ENCODE assay signal across 9 cellular contexts in genomic region chr1:167629681-167630567, GRCh38. TPM values are rescaled to one million over a fixed set of nuclear protein-coding genes. Genes with fewer than 3 reads are reported as not detected.
DNase-seq lines count a peak whose midpoint lies in the region; ATAC-seq and TF ChIP-seq lines count a peak whose summit lies in the region.
"Had no signal": no experiment of that assay in that cellular context is flagged by ENCODE, and none has a peak within 500 bp of the region (broad histone marks: within the 10 kb centered on the region; RNA-seq: fewer than 3 reads in every experiment).

A gene with protein sequence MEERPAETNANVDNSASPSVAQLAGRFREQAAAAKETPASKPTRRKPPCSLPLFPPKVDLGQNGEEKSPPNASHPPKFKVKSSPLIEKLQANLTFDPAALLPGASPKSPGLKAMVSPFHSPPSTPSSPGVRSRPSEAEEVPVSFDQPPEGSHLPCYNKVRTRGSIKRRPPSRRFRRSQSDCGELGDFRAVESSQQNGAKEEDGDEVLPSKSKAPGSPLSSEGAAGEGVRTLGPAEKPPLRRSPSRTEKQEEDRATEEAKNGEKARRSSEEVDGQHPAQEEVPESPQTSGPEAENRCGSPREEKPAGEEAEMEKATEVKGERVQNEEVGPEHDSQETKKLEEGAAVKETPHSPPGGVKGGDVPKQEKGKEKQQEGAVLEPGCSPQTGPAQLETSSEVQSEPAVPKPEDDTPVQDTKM (plus strand): TSS chr1:167630232. CDS start chr1:167630424, 192 bp downstream.

- peak; percentile 55 for TF ChIP-seq POLR2A in NB4 (IDR thresholded peaks at IDR 0.05; ENCODE audit: extremely low read depth, insufficient read length)

- H3K4me3 Mint-ChIP-seq in activated T-cell treated with anti-CD3 and anti-CD28 coated beads, Interleukin-2, amount 50 U/mL, for 72 hours: peak within 1 kb of the TSS; percentile 92 to 98

- no peaks in the 10 kb centered on the region for H3K27me3 Mint-ChIP-seq in activated T-cell treated with anti-CD3 and anti-CD28 coated beads, Interleukin-2, amount 50 U/mL, for 72 hours (ENCODE audit: low read depth)

- peak within 1 kb of the TSS; percentile 90 for H3K4me3 ChIP-seq in NB4 (ENCODE audit: low read depth, low read length)
- peak within 1 kb of the TSS; percentile 53 for H3K4me3 ChIP-seq in fibroblast of the aortic adventitia (ENCODE audit: low read depth, low read length)
- H3K4me3 ChIP-seq in neutrophil (ENCODE audit: low read depth in 1 of 2, low read length in 1 of 2): peak within 1 kb of the TSS; percentile 88 to 90
- H3K4me3 ChIP-seq in urinary bladder (ENCODE audit: low read depth, low read length): peak within 1 kb of the TSS; percentile 83

- H3K9me3 Mint-ChIP-seq in activated T-cell treated with anti-CD3 and anti-CD28 coated beads, Interleukin-2, amount 50 U/mL, for 72 hours: peaks cover 5 to 6% of the 10 kb centered on the region in 2 donors

- DNase-seq in NB4 (ENCODE audit: low read depth): peak; percentile 86
- DNase-seq in activated T-cell treated with anti-CD3 and anti-CD28 coated beads, Interleukin-2, amount 50 U/mL, for 72 hours: peak; percentile 75 to 81
- no peak for DNase-seq in fibroblast of the aortic adventitia (ENCODE audit: low read depth)
- DNase-seq in HEK293T (ENCODE audit: extremely low spot score): no peak

- ATAC-seq in GM18867 (IDR thresholded peaks at IDR 0.05; ENCODE audit: unreplicated experiment) (peak; percentile 32), GM21367 (IDR thresholded peaks at IDR 0.05; ENCODE audit: unreplicated experiment) (no peak)
- ATAC-seq in activated T-cell treated with anti-CD3 and anti-CD28 coated beads, Interleukin-2, amount 50 U/mL, for 72 hours (replicated peaks in 1 of 2): peak; percentile 33 to 39

- CTCF ChIA-PET in HEK293T (lab: Yijun Ruan, JAX): no interaction called here

- 9% methylated on average over 62 of the region's 62 CpGs for WGBS in urinary bladder

- no peak for TF ChIP-seq CTCF in NB4 (IDR thresholded peaks at IDR 0.05; ENCODE audit: low read depth, low read length)
- no peak for TF ChIP-seq CTCF in fibroblast of the aortic adventitia (IDR thresholded peaks at IDR 0.05; ENCODE audit: insufficient read depth, low read length)
- TF ChIP-seq CTCF in neutrophil (IDR thresholded peaks at IDR 0.05): no peak

- H3K9me3 ChIP-seq in neutrophil: no peaks in the 10 kb centered on the region

- H3K4me1 Mint-ChIP-seq in activated T-cell treated with anti-CD3 and anti-CD28 coated beads, Interleukin-2, amount 50 U/mL, for 72 hours (ENCODE audit: low read depth): peaks cover 77% of the 10 kb centered on the region

- H3K36me3 ChIP-seq in neutrophil (peaks cover 10% of the 10 kb centered on the region), urinary bladder (ENCODE audit: insufficient read depth) (no peaks in the 10 kb centered on the region)

- POLR2A ChIA-PET in HEK293T (lab: Yijun Ruan, JAX): no interaction called here

- peak within 1 kb of the TSS; percentile 95 for H3K27ac Mint-ChIP-seq in activated T-cell treated with anti-CD3 and anti-CD28 coated beads, Interleukin-2, amount 50 U/mL, for 72 hours

- H3K4me1 ChIP-seq in neutrophil (ENCODE audit: control insufficient read depth in 1 of 2, insufficient read depth in 1 of 2, low read depth in 1 of 2, low read length in 1 of 2) (peaks cover 80 to 83% of the 10 kb centered on the region in 2 experiments), urinary bladder (ENCODE audit: insufficient read depth) (no peaks in the 10 kb centered on the region)

- H3K36me3 Mint-ChIP-seq in activated T-cell treated with anti-CD3 and anti-CD28 coated beads, Interleukin-2, amount 50 U/mL, for 72 hours (ENCODE audit: insufficient read depth in 2 of 2): peaks cover 18 to 27% of the 10 kb centered on the region in 2 donors

- H3K27me3 ChIP-seq in neutrophil: no peaks in the 10 kb centered on the region

- peak within 1 kb of the TSS; percentile 99 for H3K27ac ChIP-seq in neutrophil
- peak within 1 kb of the TSS; percentile 86 for H3K27ac ChIP-seq in urinary bladder (ENCODE audit: low read depth)
- H3K27ac ChIP-seq: epithelial cell of prostate had no signal

TF ChIP-seq in HEK293T, 16 proteins besides CTCF, POLR2A, EP300 and RAD21:
- TF ChIP-seq ZNF384 (IDR thresholded peaks at IDR 0.05) (no peak), HDGF (IDR thresholded peaks at IDR 0.05; ENCODE audit: borderline replicate concordance) (no peak), ELF4 (IDR thresholded peaks at IDR 0.05) (no peak), CTBP1 (IDR thresholded peaks at IDR 0.05; ENCODE audit: borderline replicate concordance) (no peak), SUZ12 (IDR thresholded peaks at IDR 0.05) (no peak), TARDBP (IDR thresholded peaks at IDR 0.05) (no peak), NFRKB (IDR thresholded peaks at IDR 0.05) (no peak), BHLHE40 (IDR thresholded peaks at IDR 0.05; ENCODE audit: borderline replicate concordance) (no peak), FOXM1 (IDR thresholded peaks at IDR 0.05; ENCODE audit: borderline replicate concordance) (no peak), SP1 (IDR thresholded peaks at IDR 0.05) (no peak)

RNA-seq across cellular contexts. Expression of the gene that starts here (rescaled TPM):
- total RNA-seq in activated T-cell treated with anti-CD3 and anti-CD28 coated beads, Interleukin-2, amount 50 U/mL, for 72 hours: 10 to 100 TPM; 62.0 to 69.5 TPM
- total RNA-seq in fibroblast of the aortic adventitia (ENCODE audit: low replicate concordance) (0.57 TPM in 1 of 2 replicates, not detected in the other), urinary bladder (16.0 TPM)
- 19.9 TPM for polyA plus RNA-seq in urinary bladder

Comparison
In these comparisons a context has a peak if more than half of its experiments do, and no peak if none do; other contexts are left out.
1. RNA of the gene that starts here (total RNA-seq): 62.0 to 69.5 TPM in activated T-cell treated with anti-CD3 and anti-CD28 coated beads, Interleukin-2, amount 50 U/mL, for 72 hours and 16.0 TPM in urinary bladder (single experiment); 0.57 TPM in fibroblast of the aortic adventitia; every median in the first group is over 10 times any median in the second.
2. DNase-seq: peak in NB4 (single experiment) and activated T-cell treated with anti-CD3 and anti-CD28 coated beads, Interleukin-2, amount 50 U/mL, for 72 hours (2 of 2); none in fibroblast of the aortic adventitia (single experiment) and HEK293T (single experiment).
3. Peak in every context shown above with its lines, with median percentiles within 50 percentile points of each other: H3K4me3 ChIP-seq.